In genomic region chrX:43604753-43605152, GRCh38 we compare ENCODE assay signal across 18 cellular contexts.
"Had no signal": no experiment of that assay in that cellular context is flagged by ENCODE, and none has a peak within 500 bp of the region (broad histone marks: within the 10 kb centered on the region; RNA-seq: fewer than 3 reads in every experiment).

No MANE protein-coding gene starts in this region.

- H3K27me3 Mint-ChIP-seq: activated naive CD4-positive, alpha-beta T cell treated with anti-CD3 and anti-CD28 coated beads, Interleukin-2, amount 50 U/mL, for 24 hours had no signal

- H3K9me3 Mint-ChIP-seq: activated naive CD4-positive, alpha-beta T cell treated with anti-CD3 and anti-CD28 coated beads, Interleukin-2, amount 50 U/mL, for 24 hours; natural killer cell treated with Interleukin-12 subunit alpha and Interleukin-12 subunit beta and Interleukin-15 and Interleukin-18, amount 100 ng/mL, for 72 hours had no signal

- H3K27me3 ChIP-seq: ascending aorta, esophagus squamous epithelium, sigmoid colon, testis, upper lobe of right lung had no signal

- DNase-seq: activated CD4-positive, alpha-beta T cell treated with anti-CD3 and anti-CD28 coated beads, Interleukin-2, amount 50 U/mL, for 1 hour; activated CD8-positive, alpha-beta memory T cell treated with anti-CD3 and anti-CD28 coated beads, Interleukin-2, amount 50 U/mL, for 4 hours; activated effector memory CD4-positive, alpha-beta T cell treated with anti-CD3 and anti-CD28 coated beads, Interleukin-2, amount 50 U/mL, for 16 hours; activated T-cell treated with anti-CD3 and anti-CD28 coated beads, Interleukin-2, amount 50 U/mL, for 48 hours; cerebellar nuclear complex; cortex of kidney; effector CD4-positive, alpha-beta T cell; esophagus squamous epithelium; nucleus accumbens; sigmoid colon; stimulated activated CD4-positive, alpha-beta T cell treated with anti-CD3 and anti-CD28 coated beads, Interleukin-4, amount 100 ng/mL, for 24 hours; T-helper 9 cell; upper lobe of right lung had no signal

- H3K4me1 ChIP-seq: ascending aorta, esophagus squamous epithelium, sigmoid colon, testis, upper lobe of right lung had no signal

- H3K9me3 ChIP-seq: ascending aorta, esophagus squamous epithelium, sigmoid colon, testis, upper lobe of right lung had no signal

- H3K36me3 Mint-ChIP-seq: activated naive CD4-positive, alpha-beta T cell treated with anti-CD3 and anti-CD28 coated beads, Interleukin-2, amount 50 U/mL, for 24 hours; natural killer cell treated with Interleukin-12 subunit alpha and Interleukin-12 subunit beta and Interleukin-15 and Interleukin-18, amount 100 ng/mL, for 72 hours; stimulated activated effector memory CD8-positive, alpha-beta T cell treated with anti-CD3 and anti-CD28 coated beads, Interleukin-12 subunit alpha, Interleukin-12 subunit beta, amount 100 ng/mL, for 72 hours had no signal

- H3K27ac ChIP-seq: ascending aorta, esophagus squamous epithelium, sigmoid colon, testis, upper lobe of right lung had no signal

- H3K4me3 ChIP-seq: ascending aorta, esophagus squamous epithelium, sigmoid colon, testis, upper lobe of right lung had no signal

- H3K4me1 Mint-ChIP-seq: activated naive CD4-positive, alpha-beta T cell treated with anti-CD3 and anti-CD28 coated beads, Interleukin-2, amount 50 U/mL, for 24 hours; stimulated activated effector memory CD8-positive, alpha-beta T cell treated with anti-CD3 and anti-CD28 coated beads, Interleukin-12 subunit alpha, Interleukin-12 subunit beta, amount 100 ng/mL, for 72 hours had no signal

- H3K36me3 ChIP-seq: ascending aorta, esophagus squamous epithelium, sigmoid colon, upper lobe of right lung had no signal

- H3K4me3 Mint-ChIP-seq: activated naive CD4-positive, alpha-beta T cell treated with anti-CD3 and anti-CD28 coated beads, Interleukin-2, amount 50 U/mL, for 24 hours; natural killer cell treated with Interleukin-12 subunit alpha and Interleukin-12 subunit beta and Interleukin-15 and Interleukin-18, amount 100 ng/mL, for 72 hours; stimulated activated effector memory CD8-positive, alpha-beta T cell treated with anti-CD3 and anti-CD28 coated beads, Interleukin-12 subunit alpha, Interleukin-12 subunit beta, amount 100 ng/mL, for 72 hours had no signal

- H3K27ac Mint-ChIP-seq: activated naive CD4-positive, alpha-beta T cell treated with anti-CD3 and anti-CD28 coated beads, Interleukin-2, amount 50 U/mL, for 24 hours; stimulated activated effector memory CD8-positive, alpha-beta T cell treated with anti-CD3 and anti-CD28 coated beads, Interleukin-12 subunit alpha, Interleukin-12 subunit beta, amount 100 ng/mL, for 72 hours had no signal

- ATAC-seq: stimulated activated effector memory CD8-positive, alpha-beta T cell treated with anti-CD3 and anti-CD28 coated beads, Interleukin-12 subunit alpha, Interleukin-12 subunit beta, amount 100 ng/mL, for 72 hours; upper lobe of right lung had no signal
